In the genomic region with DNA sequence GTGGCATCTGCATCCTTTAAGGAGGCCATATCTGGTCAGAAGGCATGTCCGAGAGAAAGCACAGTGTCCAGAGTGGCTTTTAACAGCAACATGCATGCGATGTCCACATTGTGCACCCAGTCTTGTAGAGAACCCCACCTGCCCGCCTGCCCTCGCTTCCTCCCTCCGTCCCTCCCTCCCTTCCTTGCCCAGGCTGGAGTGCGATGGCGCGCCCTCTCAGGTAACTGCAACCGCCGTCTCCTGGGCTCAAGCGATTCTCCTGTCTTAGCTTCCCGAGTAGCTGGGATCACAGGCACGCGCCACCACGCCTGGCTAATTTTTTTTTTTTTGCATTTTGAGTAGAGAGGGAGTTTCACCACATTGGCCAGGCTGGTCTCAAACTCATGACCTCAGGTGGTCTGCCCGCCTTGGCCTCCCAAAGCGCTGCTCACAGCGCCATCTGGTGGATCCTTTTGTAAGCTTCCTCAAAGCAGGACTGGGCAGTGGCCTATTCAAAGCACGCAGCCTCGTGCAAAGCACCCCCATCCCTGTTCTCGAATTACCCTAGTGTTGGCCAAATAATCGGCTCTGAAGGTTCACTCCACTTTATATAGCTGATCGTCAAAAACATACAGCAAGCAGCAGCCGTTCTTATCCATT, we compare ENCODE assay signal across 9 cellular contexts. TPM values are rescaled to one million over a fixed set of nuclear protein-coding genes. Genes with fewer than 3 reads are reported as not detected.
DNase-seq lines count a peak whose midpoint lies in the region; ATAC-seq, FAIRE-seq and TF ChIP-seq lines count a peak whose summit lies in the region.
"Had no signal": no experiment of that assay in that cellular context is flagged by ENCODE, and none has a peak within 500 bp of the region (broad histone marks: within the 10 kb centered on the region; RNA-seq: fewer than 3 reads in every experiment).

No MANE protein-coding gene starts in this region.

- no peak overlapping the region for H2BK20ac ChIP-seq in H1 (ENCODE audit: low read length)

- H4K8ac ChIP-seq in H1 (ENCODE audit: extremely low read depth, insufficient read depth, low read length): no peak overlapping the region

- H3K4me2 ChIP-seq in H1 (ENCODE audit: insufficient read depth in 1 of 2, low read depth in 2 of 2, low read length in 2 of 2) (no peak overlapping the region), neural progenitor cell (no peak overlapping the region)

- H3K23ac ChIP-seq in H1 (ENCODE audit: insufficient read length): no peak overlapping the region

- H3K27ac ChIP-seq in VCaP (no peak overlapping the region), H1 (ENCODE audit: low read depth, low read length) (no peak overlapping the region), neural progenitor cell (no peak overlapping the region)

- H3K79me2 ChIP-seq in H1 (ENCODE audit: control insufficient read depth in 1 of 2, insufficient read depth in 2 of 2, low read length in 2 of 2): no peaks in the 10 kb centered on the region
- no peaks in the 10 kb centered on the region for H3K79me2 ChIP-seq in neural progenitor cell (ENCODE audit: low read depth)

- peaks cover 4% of the 10 kb centered on the region for H3K27me3 Mint-ChIP-seq in neural progenitor cell (ENCODE audit: insufficient read depth, low read depth)

- CTCF ChIA-PET in AG04449 (lab: Yijun Ruan, JAX): interaction anchor here (0.7 to 1.9 kb wide), 9 partner anchors 9 to 169 kb away, joined by 3 to 8 read pairs (median 4); no protein-coding TSS in a partner anchor
- CTCF ChIA-PET in H1 (lab: Charles Lee; ENCODE audit: partially characterized antibody): interaction anchor here (0.9 to 3.7 kb wide), 11 partner anchors 8 to 191 kb away, joined by 3 to 13 read pairs (median 3); no protein-coding TSS in a partner anchor

- POLR2A ChIA-PET in AG04449 (lab: Yijun Ruan, JAX): no interaction called here
- POLR2A ChIA-PET in H1 (lab: Charles Lee; ENCODE audit: partially characterized antibody): no interaction called here

- H3K4me3 Mint-ChIP-seq in neural progenitor cell: no peak overlapping the region

- no peak overlapping the region for H3K4me3 ChIP-seq in AG04449 (ENCODE audit: low read depth, low read length)
- H3K4me3 ChIP-seq in H1 (ENCODE audit: extremely low read depth in 1 of 4, insufficient read depth in 2 of 4, low read depth in 3 of 4, low read length in 4 of 4): no peak overlapping the region
- H3K4me3 ChIP-seq in neural progenitor cell: no peak overlapping the region
- H3K4me3 ChIP-seq: HAP-1 had no signal

- no peaks in the 10 kb centered on the region for H3K79me1 ChIP-seq in H1 (ENCODE audit: low read depth, low read length)

- H2BK15ac ChIP-seq in H1 (ENCODE audit: low read length): no peak overlapping the region

- H3K4me1 Mint-ChIP-seq in neural progenitor cell: no peaks in the 10 kb centered on the region

- no peak overlapping the region for H4K91ac ChIP-seq in H1 (replicated peaks; ENCODE audit: insufficient read length, low read length)

- TF ChIP-seq RAD21 in H1 (IDR thresholded peaks at IDR 0.05 in 1 of 2, conservative IDR thresholded peaks at IDR 0.05 in 1 of 2; ENCODE audit: low read depth in 2 of 2, low read length in 2 of 2): peak; percentile 37 to 54; a peak in 3 of 4 replicates

- H3K9ac ChIP-seq in H1 (replicated peaks in 1 of 4; ENCODE audit: extremely low read depth in 1 of 4, low read depth in 3 of 4, low read length in 3 of 4) (no peak overlapping the region), neural progenitor cell (no peak overlapping the region)

- TF ChIP-seq CTCF in AG04449 (IDR thresholded peaks at IDR 0.05; ENCODE audit: insufficient read depth, low read length, missing control alignments): peak; percentile 51
- TF ChIP-seq CTCF in GM20000 (IDR thresholded peaks at IDR 0.05; ENCODE audit: extremely low read depth, missing control alignments): peak; percentile 18
- peak; percentile 67 for TF ChIP-seq CTCF in VCaP (conservative IDR thresholded peaks at IDR 0.05)
- peak; percentile 53 to 72 (median 56) for TF ChIP-seq CTCF in H1 (IDR thresholded peaks at IDR 0.05; ENCODE audit: control extremely low read depth in 1 of 3, insufficient read depth in 1 of 3, low read depth in 1 of 3, low read length in 3 of 3)
- peak; percentile 57 for TF ChIP-seq CTCF in neural progenitor cell (IDR thresholded peaks at IDR 0.05)

- H3K4me1 ChIP-seq in H1 (replicated peaks in 1 of 4; ENCODE audit: control insufficient read depth in 3 of 4, insufficient read depth in 4 of 4, low read length in 3 of 4) (no peaks in the 10 kb centered on the region), neural progenitor cell (no peaks in the 10 kb centered on the region)
- H3K4me1 ChIP-seq: HAP-1 had no signal

- H3K9me3 ChIP-seq in H1 (ENCODE audit: insufficient read depth in 2 of 2, low read depth in 1 of 2, low read length in 1 of 2): no peaks in the 10 kb centered on the region
- no peaks in the 10 kb centered on the region for H3K9me3 ChIP-seq in neural progenitor cell (ENCODE audit: low read depth)
- H3K9me3 ChIP-seq: HAP-1 had no signal

- no peak overlapping the region for H3K56ac ChIP-seq in H1 (replicated peaks; ENCODE audit: insufficient read length, low read depth, low read length)

- peak; percentile 84 for FAIRE-seq in H1 (lab: Jason Lieb, UNC)

- H3K23me2 ChIP-seq in H1 (ENCODE audit: low read depth, low read length): no peaks in the 10 kb centered on the region

- WGBS in H1 (ENCODE audit: extremely low coverage in 1 of 2, insufficient coverage in 1 of 2, insufficient read length in 1 of 2, insufficient replicate concordance in 2 of 2, low coverage in 1 of 2, low lambda C conversion rate in 2 of 2, missing lambda C conversion rate in 1 of 2), 2 experiments: 69% methylated on average over 16 of the region's 24 CpGs; no CpG with 5 or more reads in 1 of the 2 experiments

- no peak overlapping the region for H2AK5ac ChIP-seq in H1 (ENCODE audit: low read depth, low read length)

- H3K36me3 ChIP-seq in H1 (ENCODE audit: control insufficient read depth in 2 of 4, insufficient read depth in 4 of 4, low read length in 3 of 4) (peaks cover 0 to 11% (median 0%) of the 10 kb centered on the region in 4 experiments; a peak in 3 of 8 replicates), neural progenitor cell (no peaks in the 10 kb centered on the region)

- H3K36me3 Mint-ChIP-seq in neural progenitor cell: peaks cover 11% of the 10 kb centered on the region

- H3K14ac ChIP-seq in H1 (ENCODE audit: insufficient read length): no peak overlapping the region

- no peak overlapping the region for H2BK5ac ChIP-seq in H1 (ENCODE audit: low read depth, low read length)

- ATAC-seq in GM21367 (IDR thresholded peaks at IDR 0.05; ENCODE audit: unreplicated experiment): no peak

- H2BK12ac ChIP-seq in H1 (ENCODE audit: low read depth, low read length): no peak overlapping the region

- no peak overlapping the region for H3K27ac Mint-ChIP-seq in neural progenitor cell

- no peak overlapping the region for H3K4ac ChIP-seq in H1 (replicated peaks; ENCODE audit: insufficient read length, low read depth, low read length)

- H3K18ac ChIP-seq in H1 (ENCODE audit: extremely low read depth, low read length): no peak overlapping the region

- no peak overlapping the region for H2BK120ac ChIP-seq in H1 (replicated peaks; ENCODE audit: low read depth, low read length)

- H3F3A ChIP-seq in neural progenitor cell (ENCODE audit: low read depth): no peaks in the 10 kb centered on the region

- H4K5ac ChIP-seq in H1 (ENCODE audit: insufficient read length, low read depth, low read length): no peak overlapping the region

- DNase-seq in AG04449 (ENCODE audit: low read depth, low spot score) (no peak), GM20000 (ENCODE audit: low spot score) (no peak), H1 (ENCODE audit: low read depth in 1 of 2, low spot score in 2 of 2) (peak; percentile 27 to 63), neural progenitor cell (ENCODE audit: low spot score) (peak; percentile 66), superior temporal gyrus (ENCODE audit: extremely low spot score) (no peak), T1000 (lab: John Stamatoyannopoulos, UW) (no peak)

- H3K9me3 Mint-ChIP-seq in neural progenitor cell: no peaks in the 10 kb centered on the region

- TF ChIP-seq EP300 in H1 (IDR thresholded peaks at IDR 0.05; ENCODE audit: borderline replicate concordance in 1 of 2, low read depth in 2 of 2, low read length in 2 of 2): no peak

- H2AFZ ChIP-seq in H1 (ENCODE audit: low read length): no peak overlapping the region
- no peak overlapping the region for H2AFZ ChIP-seq in neural progenitor cell (replicated peaks)

- H3K27me3 ChIP-seq in H1 (replicated peaks in 1 of 4; ENCODE audit: control insufficient read depth in 3 of 4, extremely low read depth in 1 of 4, insufficient read depth in 3 of 4, low read length in 3 of 4): no peaks in the 10 kb centered on the region
- H3K27me3 ChIP-seq in neural progenitor cell: no peaks in the 10 kb centered on the region

- TF ChIP-seq POLR2A in H1 (IDR thresholded peaks at IDR 0.05; ENCODE audit: control extremely low read depth in 1 of 2, low read depth in 2 of 2, low read length in 2 of 2): no peak

- no peaks in the 10 kb centered on the region for H4K20me1 ChIP-seq in H1 (replicated peaks in 1 of 2; ENCODE audit: control insufficient read depth in 1 of 2, insufficient read depth in 2 of 2, low read length in 2 of 2)
- no peaks in the 10 kb centered on the region for H4K20me1 ChIP-seq in neural progenitor cell (ENCODE audit: low read depth)

RNA-seq across cellular contexts. Expression of gene BRCC3, which starts 15.0 kb away (rescaled TPM):
- total RNA-seq in H1 (2021; fragmentation: NEBNext Ultra II Directional; extraction: Animal tissue kit (Norgen Biotek cat#: 25700)): 23.2 and 23.7 TPM in 2 replicates
- polyA plus RNA-seq in H1 (2011; rRNA removed): 7.9 and 13.1 TPM in 2 replicates
- polyA plus RNA-seq in H1 (2011; cell fraction: cytosol; rRNA removed): 14.4 TPM
- polyA plus RNA-seq in H1 (2011; cell fraction: nucleus; rRNA removed): 20.3 TPM
- 16.4 to 22.9 TPM (median 21.8 TPM) in 4 replicates for polyA plus RNA-seq in H1 (2012, experiment 1 of 2)
- 1.6 TPM for polyA plus RNA-seq in H1 (2012, experiment 2 of 2)
- 22.6 TPM for polyA plus RNA-seq in H1 (2013, experiment 1 of 2)
- polyA plus RNA-seq in H1 (2013, experiment 2 of 2): 20.4 TPM
- polyA minus RNA-seq in H1 (2011; rRNA and poly(A)+ RNA removed): 18.6 and 35.7 TPM in 2 replicates
- polyA minus RNA-seq in H1 (2011; cell fraction: cytosol; rRNA and poly(A)+ RNA removed): 11.4 TPM
- polyA minus RNA-seq in H1 (2011; cell fraction: nucleus; rRNA and poly(A)+ RNA removed): 43.9 TPM
- total RNA-seq in neural progenitor cell (ENCODE audit: low replicate concordance): 12.0 and 18.9 TPM in 2 replicates

RNA-seq across cellular contexts. Expression of gene CMC4, which starts 15.4 kb away (rescaled TPM):
- total RNA-seq in H1 (2021; fragmentation: NEBNext Ultra II Directional; extraction: Animal tissue kit (Norgen Biotek cat#: 25700)): 3.7 and 6.0 TPM in 2 replicates
- polyA plus RNA-seq in H1 (2011; rRNA removed): 7.8 and 8.8 TPM in 2 replicates
- 8.0 TPM for polyA plus RNA-seq in H1 (2011; cell fraction: cytosol; rRNA removed)
- polyA plus RNA-seq in H1 (2011; cell fraction: nucleus; rRNA removed): 5.3 TPM
- 5.9 to 7.1 TPM (median 6.3 TPM) in 4 replicates for polyA plus RNA-seq in H1 (2012, experiment 1 of 2)
- polyA plus RNA-seq in H1 (2012, experiment 2 of 2): 10.9 TPM
- 7.4 TPM for polyA plus RNA-seq in H1 (2013, experiment 1 of 2)
- polyA plus RNA-seq in H1 (2013, experiment 2 of 2): 9.1 TPM
- 1.2 and 1.8 TPM in 2 replicates for polyA minus RNA-seq in H1 (2011; rRNA and poly(A)+ RNA removed)
- 1.8 TPM for polyA minus RNA-seq in H1 (2011; cell fraction: cytosol; rRNA and poly(A)+ RNA removed)
- polyA minus RNA-seq in H1 (2011; cell fraction: nucleus; rRNA and poly(A)+ RNA removed): not detected
- 14.6 and 16.2 TPM in 2 replicates for total RNA-seq in neural progenitor cell (ENCODE audit: low replicate concordance)

RNA-seq across cellular contexts. Expression of gene MTCP1, which starts 15.4 kb away (rescaled TPM):
- total RNA-seq in H1 (2021; fragmentation: NEBNext Ultra II Directional; extraction: Animal tissue kit (Norgen Biotek cat#: 25700)): 12.3 and 18.3 TPM in 2 replicates
- polyA plus RNA-seq in H1 (2011; rRNA removed): 1.2 and 2.0 TPM in 2 replicates
- 2.1 TPM for polyA plus RNA-seq in H1 (2011; cell fraction: cytosol; rRNA removed)
- polyA plus RNA-seq in H1 (2011; cell fraction: nucleus; rRNA removed): 8.8 TPM
- 6.4 to 17.0 TPM (median 10.3 TPM) in 4 replicates for polyA plus RNA-seq in H1 (2012, experiment 1 of 2)
- 13.6 TPM for polyA plus RNA-seq in H1 (2012, experiment 2 of 2)
- polyA plus RNA-seq in H1 (2013, experiment 1 of 2): 24.4 TPM
- 26.7 TPM for polyA plus RNA-seq in H1 (2013, experiment 2 of 2)
- 1.9 and 3.4 TPM in 2 replicates for polyA minus RNA-seq in H1 (2011; rRNA and poly(A)+ RNA removed)
- polyA minus RNA-seq in H1 (2011; cell fraction: cytosol; rRNA and poly(A)+ RNA removed): 1.6 TPM
- 5.3 TPM for polyA minus RNA-seq in H1 (2011; cell fraction: nucleus; rRNA and poly(A)+ RNA removed)
- total RNA-seq in neural progenitor cell (ENCODE audit: low replicate concordance): 1.2 and 1.4 TPM in 2 replicates

RNA-seq across cellular contexts. Expression of gene FUNDC2, which starts 59.7 kb away (rescaled TPM):
- 66.0 and 67.7 TPM in 2 replicates for total RNA-seq in H1 (2021; fragmentation: NEBNext Ultra II Directional; extraction: Animal tissue kit (Norgen Biotek cat#: 25700))
- 58.9 and 93.7 TPM in 2 replicates for polyA plus RNA-seq in H1 (2011; rRNA removed)
- polyA plus RNA-seq in H1 (2011; cell fraction: cytosol; rRNA removed): 75.8 TPM
- 54.4 TPM for polyA plus RNA-seq in H1 (2011; cell fraction: nucleus; rRNA removed)
- polyA plus RNA-seq in H1 (2012, experiment 1 of 2): 66.9 to 74.6 TPM (median 71.1 TPM) in 4 replicates
- polyA plus RNA-seq in H1 (2012, experiment 2 of 2): 41.2 TPM
- polyA plus RNA-seq in H1 (2013, experiment 1 of 2): 38.0 TPM
- polyA plus RNA-seq in H1 (2013, experiment 2 of 2): 43.5 TPM
- polyA minus RNA-seq in H1 (2011; rRNA and poly(A)+ RNA removed): 44.2 and 54.2 TPM in 2 replicates
- 9.7 TPM for polyA minus RNA-seq in H1 (2011; cell fraction: cytosol; rRNA and poly(A)+ RNA removed)
- polyA minus RNA-seq in H1 (2011; cell fraction: nucleus; rRNA and poly(A)+ RNA removed): 14.7 TPM
- 58.8 and 70.9 TPM in 2 replicates for total RNA-seq in neural progenitor cell (ENCODE audit: low replicate concordance)

Comparison
In these comparisons a context has a peak if more than half of its experiments do, and no peak if none do; other contexts are left out.
1. DNase-seq: peak in H1 (2 of 2) and neural progenitor cell (single experiment); none in AG04449 (single experiment), GM20000 (single experiment), superior temporal gyrus (single experiment) and T1000 (single experiment).
2. Peak in every context shown above with its lines, with median percentiles within 50 percentile points of each other: CTCF ChIP-seq.